8 cellular contexts compared by ENCODE assay signal in genomic region chr6:89411269-89412070, GRCh38. TPM values are rescaled to one million over a fixed set of nuclear protein-coding genes. Genes with fewer than 3 reads are reported as not detected.
DNase-seq lines count a peak whose midpoint lies in the region; ATAC-seq, FAIRE-seq and TF ChIP-seq lines count a peak whose summit lies in the region.

No MANE protein-coding gene starts in this region.

- peak overlapping the region; percentile 92 for H2AFZ ChIP-seq in GM12878 (ENCODE audit: control insufficient read depth, low read depth, low read length)

- intact Hi-C loops in GM12878 (cut with micrococcal nuclease; ENCODE audit: unreplicated experiment) (loop anchor here (2.0 kb wide), 1 partner anchor 39 kb away; no protein-coding TSS in a partner anchor), spleen (cut with DNase I; ENCODE audit: low total_unique reads) (no loop called here)

- DNase-seq in AG09309 (ENCODE audit: low read depth): no peak
- peak in 2 of 3 donors; percentile 51 to 59 for DNase-seq in Peyer's patch
- no peak for DNase-seq in GM12878 (ENCODE audit: low read depth, low spot score)
- peak; percentile 75 for DNase-seq in iPS-NIHi11 (ENCODE audit: low spot score)
- peak; percentile 89 for DNase-seq in spleen
- no peak for DNase-seq in pons (ENCODE audit: low spot score)

- TF ChIP-seq RAD21 in GM12878 (IDR thresholded peaks at IDR 0.05; ENCODE audit: insufficient read depth, low read depth, low read length): no peak

- H3K4me3 ChIP-seq in AG09309 (ENCODE audit: control insufficient read depth, low read depth, low read length) (peak overlapping the region; percentile 33), Peyer's patch (peak overlapping the region; percentile 61 to 79 (median 70)), GM12878 (peak overlapping the region; percentile 82), spleen (peak overlapping the region; percentile 56 to 99 (median 78))

- peak overlapping the region; percentile 83 for H3K4me2 ChIP-seq in GM12878 (ENCODE audit: control insufficient read depth, insufficient read depth)

- peak overlapping the region in 3 of 4 donors; percentile 37 to 59 (median 42) for H3K27ac ChIP-seq in Peyer's patch
- peak overlapping the region; percentile 54 for H3K27ac ChIP-seq in GM12878 (ENCODE audit: control insufficient read depth, insufficient read depth)
- H3K27ac ChIP-seq in spleen: peak overlapping the region; percentile 20 to 92 (median 80)

- H3K9ac ChIP-seq in GM12878 (ENCODE audit: control insufficient read depth, insufficient read depth, low read length): peak overlapping the region; percentile 71

- WGBS in GM12878 (ENCODE audit: insufficient coverage, insufficient replicate concordance, low lambda C conversion rate, missing lambda C conversion rate): 2% methylated on average over 72 of the region's 83 CpGs
- 0 to 2% (median 1%) methylated on average over 33 to 83 of the region's 83 CpGs for WGBS in spleen, 5 donors

- CTCF ChIA-PET in GM12878 (lab: Yijun Ruan, JAX): interaction anchor here (1.0 kb wide), 1 partner anchor 39 kb away, joined by 3 read pairs; no protein-coding TSS in a partner anchor

- RAD21 ChIA-PET in GM12878 (lab: Charles Lee; ENCODE audit: unreplicated experiment): interaction anchor here (0.5 to 2.2 kb wide), 2 partner anchors 39 to 297 kb away, joined by 3 to 7 read pairs; no protein-coding TSS in a partner anchor

- H3K36me3 ChIP-seq in Peyer's patch: no peaks in the 10 kb centered on the region
- no peaks in the 10 kb centered on the region for H3K36me3 ChIP-seq in GM12878 (ENCODE audit: control insufficient read depth in 2 of 2, insufficient read depth in 2 of 2, low read length in 1 of 2)
- no peaks in the 10 kb centered on the region for H3K36me3 ChIP-seq in spleen

- SMC1A ChIA-PET in GM12878 (lab: Charles Lee; ENCODE audit: uncharacterized antibody, unreplicated experiment): interaction anchor here (1.5 kb wide), 1 partner anchor 32 kb away, joined by 4 read pairs; no protein-coding TSS in a partner anchor

- FAIRE-seq in GM12878 (lab: Jason Lieb, UNC): no peak

- H4K20me1 ChIP-seq in GM12878 (ENCODE audit: control insufficient read depth, insufficient read depth): no peaks in the 10 kb centered on the region

- H3K9me3 ChIP-seq in Peyer's patch (no peaks in the 10 kb centered on the region), GM12878 (replicated peaks; ENCODE audit: control insufficient read depth, insufficient read depth, low read length) (no peaks in the 10 kb centered on the region), spleen (no peaks in the 10 kb centered on the region)

- in situ Hi-C loops in GM12878 (cut with MboI): no loop called here

- H3K4me1 ChIP-seq in Peyer's patch (peaks cover 0 to 17% (median 2%) of the 10 kb centered on the region in 4 donors), GM12878 (ENCODE audit: control insufficient read depth, insufficient read depth, low read length) (peaks cover 3% of the 10 kb centered on the region; the same call in 1 of the 2 replicates), spleen (peaks cover 10 to 69% (median 30%) of the 10 kb centered on the region in 6 donors)

- peaks cover 43% of the 10 kb centered on the region for H3K79me2 ChIP-seq in GM12878 (ENCODE audit: control insufficient read depth, insufficient read depth, low read length)

- TF ChIP-seq POLR2A in Peyer's patch (IDR thresholded peaks at IDR 0.05): no peak
- TF ChIP-seq POLR2A in GM12878 (IDR thresholded peaks at IDR 0.05; ENCODE audit: low read depth, low read length): 0 out of 2 replicates have a peak, but pooled peaks have one; percentile 40
- TF ChIP-seq POLR2A in spleen (IDR thresholded peaks at IDR 0.05): no peak

- H3K27me3 ChIP-seq in Peyer's patch (no peaks in the 10 kb centered on the region), GM12878 (replicated peaks in 1 of 2; ENCODE audit: control insufficient read depth in 2 of 2, insufficient read depth in 2 of 2, low read length in 1 of 2) (no peaks in the 10 kb centered on the region; a peak in 1 of 4 replicates), spleen (replicated peaks in 1 of 7) (peaks cover 0 to 45% (median 4%) of the 10 kb centered on the region in 7 donors)

- ATAC-seq in GM18870 (IDR thresholded peaks at IDR 0.05; ENCODE audit: unreplicated experiment) (peak; percentile 14), HG03135 (IDR thresholded peaks at IDR 0.05; ENCODE audit: unreplicated experiment) (peak; percentile 61), GM12878 (peak; percentile 75)

- POLR2A ChIA-PET in GM12878 (lab: Charles Lee): interaction anchor here (1.2 kb wide), 1 partner anchor 26 kb away, joined by 3 read pairs; no protein-coding TSS in a partner anchor

- BruUV-seq in GM12878 (replicated peaks; lab: Mats Ljungman, UMichigan): TSS peak; percentile 61

- no peak for TF ChIP-seq EP300 in GM12878 (IDR thresholded peaks at IDR 0.05; ENCODE audit: borderline replicate concordance in 1 of 2, control insufficient read depth in 1 of 2, low read depth in 2 of 2, low read length in 2 of 2)

- TF ChIP-seq CTCF in AG09309 (IDR thresholded peaks at IDR 0.05; ENCODE audit: control insufficient read depth, insufficient read depth, low read depth, low read length, missing control alignments) (no peak), Peyer's patch (IDR thresholded peaks at IDR 0.05) (no peak), GM12878 (IDR thresholded peaks at IDR 0.05 in 2 of 3, conservative IDR thresholded peaks at IDR 0.05 in 1 of 3; ENCODE audit: control insufficient read depth in 2 of 3, extremely low read depth in 1 of 3, insufficient read depth in 1 of 3, low read depth in 3 of 3, low read length in 3 of 3) (no peak), spleen (IDR thresholded peaks at IDR 0.05 in 8 of 11, conservative IDR thresholded peaks at IDR 0.05 in 3 of 11) (no peak)

RNA-seq across cellular contexts. Expression of gene RRAGD, which starts 0.6 kb away (rescaled TPM):
- 1 to 10 TPM in 2 of 4 donors, under 1 TPM in 2; 0.53 to 5.0 (median 2.9) TPM for total RNA-seq in Peyer's patch
- total RNA-seq in GM12878 (2013; cell fraction: nucleolus; rRNA removed): 8.4 and 8.8 TPM in 2 replicates
- total RNA-seq in GM12878 (2014; rRNA removed): 8.2 and 8.9 TPM in 2 replicates
- 12.9 and 13.6 TPM in 2 replicates for total RNA-seq in GM12878 (2014; rRNA removed; fragmentation: Illumina TruSeq; extraction: Trizol)
- total RNA-seq in GM12878 (2021): 15.6 and 16.5 TPM in 2 replicates
- polyA plus RNA-seq in GM12878 (2011; ENCODE audit: low read depth): 34.4 TPM
- polyA plus RNA-seq in GM12878 (2011; rRNA removed): 17.4 and 25.5 TPM in 2 replicates
- polyA plus RNA-seq in GM12878 (2011; cell fraction: cytosol; rRNA removed): 5.4 and 5.8 TPM in 2 replicates
- 2.7 and 4.2 TPM in 2 replicates for polyA plus RNA-seq in GM12878 (2011; cell fraction: nucleus; rRNA removed)
- 41.1 and 60.7 TPM in 2 replicates for polyA plus RNA-seq in GM12878 (2012)
- 9.8 and 15.3 TPM in 2 replicates for polyA plus RNA-seq in GM12878 (2014; fragmentation: Illumina TruSeq; extraction: Trizol)
- polyA plus RNA-seq in GM12878 (2014; fragmentation: Nextera tagmentation; extraction: Ambion mirVana): 1 to 10 TPM; 4.6 to 4.8 TPM
- polyA plus RNA-seq in GM12878 (2014; rRNA removed): 6.3 and 8.1 TPM in 2 replicates
- 1 to 10 TPM; 5.6 to 8.7 TPM for polyA plus RNA-seq in GM12878 (2016; fragmentation: Nextera tagmentation; extraction: Ambion mirVana)
- 7.4 and 12.2 TPM in 2 replicates for polyA minus RNA-seq in GM12878 (2011; rRNA and poly(A)+ RNA removed)
- polyA minus RNA-seq in GM12878 (2011; cell fraction: cytosol; rRNA and poly(A)+ RNA removed): 3.2 and 4.7 TPM in 2 replicates
- polyA minus RNA-seq in GM12878 (2011; cell fraction: nucleus; rRNA and poly(A)+ RNA removed): 1.2 and 1.4 TPM in 2 replicates
- 10 to 100 TPM; 11.0 to 26.5 (median 18.5) TPM for total RNA-seq in spleen
- 1 to 10 TPM; 3.1 to 7.9 (median 4.6) TPM for polyA plus RNA-seq in spleen

RNA-seq across cellular contexts. Expression of gene ANKRD6, which starts 21.5 kb away (rescaled TPM):
- 10 to 100 TPM in 1 of 4 donors, 1 to 10 TPM in 2, under 1 TPM in 1; 0.57 to 11.6 (median 3.0) TPM for total RNA-seq in Peyer's patch
- 5.5 and 5.9 TPM in 2 replicates for total RNA-seq in GM12878 (2013; cell fraction: nucleolus; rRNA removed)
- total RNA-seq in GM12878 (2014; rRNA removed): 0.33 and 0.90 TPM in 2 replicates
- total RNA-seq in GM12878 (2014; rRNA removed; fragmentation: Illumina TruSeq; extraction: Trizol): 0.36 and 0.74 TPM in 2 replicates
- total RNA-seq in GM12878 (2021): 0.72 and 0.93 TPM in 2 replicates
- 0.92 TPM for polyA plus RNA-seq in GM12878 (2011; ENCODE audit: low read depth)
- 0.41 and 0.48 TPM in 2 replicates for polyA plus RNA-seq in GM12878 (2011; rRNA removed)
- 0.27 and 0.52 TPM in 2 replicates for polyA plus RNA-seq in GM12878 (2011; cell fraction: cytosol; rRNA removed)
- 0.80 and 0.91 TPM in 2 replicates for polyA plus RNA-seq in GM12878 (2011; cell fraction: nucleus; rRNA removed)
- polyA plus RNA-seq in GM12878 (2012): 1.8 and 2.2 TPM in 2 replicates
- polyA plus RNA-seq in GM12878 (2014; fragmentation: Illumina TruSeq; extraction: Trizol): 0.26 and 0.97 TPM in 2 replicates
- under 1 TPM; 0.03 to 0.09 TPM for polyA plus RNA-seq in GM12878 (2014; fragmentation: Nextera tagmentation; extraction: Ambion mirVana)
- 0.34 and 0.42 TPM in 2 replicates for polyA plus RNA-seq in GM12878 (2014; rRNA removed)
- polyA plus RNA-seq in GM12878 (2016; fragmentation: Nextera tagmentation; extraction: Ambion mirVana): under 1 TPM; 0.24 to 0.60 TPM
- polyA minus RNA-seq in GM12878 (2011; rRNA and poly(A)+ RNA removed): 0.41 and 1.2 TPM in 2 replicates
- not detected in 2 replicates for polyA minus RNA-seq in GM12878 (2011; cell fraction: cytosol; rRNA and poly(A)+ RNA removed)
- 0.10 and 0.24 TPM in 2 replicates for polyA minus RNA-seq in GM12878 (2011; cell fraction: nucleus; rRNA and poly(A)+ RNA removed)
- 10 to 100 TPM in 4 of 7 donors, 1 to 10 TPM in 3; 6.0 to 18.4 (median 10.1) TPM for total RNA-seq in spleen
- 1 to 10 TPM; 2.2 to 4.7 (median 2.7) TPM for polyA plus RNA-seq in spleen

RNA-seq across cellular contexts. Expression of gene UBE2J1, which starts 58.9 kb away (rescaled TPM):
- total RNA-seq in Peyer's patch: 10 to 100 TPM; 35.0 to 57.8 (median 44.7) TPM
- 36.7 and 38.5 TPM in 2 replicates for total RNA-seq in GM12878 (2013; cell fraction: nucleolus; rRNA removed)
- 90.6 and 96.0 TPM in 2 replicates for total RNA-seq in GM12878 (2014; rRNA removed)
- 110 and 114 TPM in 2 replicates for total RNA-seq in GM12878 (2014; rRNA removed; fragmentation: Illumina TruSeq; extraction: Trizol)
- total RNA-seq in GM12878 (2021): 84.3 and 85.9 TPM in 2 replicates
- polyA plus RNA-seq in GM12878 (2011; ENCODE audit: low read depth): 65.5 TPM
- polyA plus RNA-seq in GM12878 (2011; rRNA removed): 89.5 and 129 TPM in 2 replicates
- 43.6 and 46.9 TPM in 2 replicates for polyA plus RNA-seq in GM12878 (2011; cell fraction: cytosol; rRNA removed)
- polyA plus RNA-seq in GM12878 (2011; cell fraction: nucleus; rRNA removed): 22.2 and 24.3 TPM in 2 replicates
- 84.3 and 96.2 TPM in 2 replicates for polyA plus RNA-seq in GM12878 (2012)
- 120 and 151 TPM in 2 replicates for polyA plus RNA-seq in GM12878 (2014; fragmentation: Illumina TruSeq; extraction: Trizol)
- 10 to 100 TPM; 48.7 to 69.1 TPM for polyA plus RNA-seq in GM12878 (2014; fragmentation: Nextera tagmentation; extraction: Ambion mirVana)
- 68.5 and 76.8 TPM in 2 replicates for polyA plus RNA-seq in GM12878 (2014; rRNA removed)
- polyA plus RNA-seq in GM12878 (2016; fragmentation: Nextera tagmentation; extraction: Ambion mirVana): 100 to 1,000 TPM; 129 to 131 TPM
- polyA minus RNA-seq in GM12878 (2011; rRNA and poly(A)+ RNA removed): 59.3 and 75.9 TPM in 2 replicates
- 25.3 and 30.1 TPM in 2 replicates for polyA minus RNA-seq in GM12878 (2011; cell fraction: cytosol; rRNA and poly(A)+ RNA removed)
- polyA minus RNA-seq in GM12878 (2011; cell fraction: nucleus; rRNA and poly(A)+ RNA removed): 11.0 and 17.1 TPM in 2 replicates
- total RNA-seq in spleen: 100 to 1,000 TPM in 1 of 7 donors, 10 to 100 TPM in 6; 69.7 to 115 (median 72.9) TPM
- polyA plus RNA-seq in spleen: 10 to 100 TPM; 48.3 to 62.3 (median 49.2) TPM

Comparison
In these comparisons a context has a peak if more than half of its experiments do, and no peak if none do; other contexts are left out.
1. DNase-seq: peak in Peyer's patch (2 of 3), iPS-NIHi11 (single experiment) and spleen (single experiment); none in AG09309 (single experiment), GM12878 (single experiment) and pons (single experiment).
2. ATAC-seq: peak in every context shown above with its lines; median percentile 75 in GM12878; 61 in HG03135; 14 in GM18870.
3. Peak in every context shown above with its lines, with median percentiles within 50 percentile points of each other: H3K4me3 ChIP-seq and H3K27ac ChIP-seq.